ENCODE assay signal across 1 cellular context in the genomic region with DNA sequence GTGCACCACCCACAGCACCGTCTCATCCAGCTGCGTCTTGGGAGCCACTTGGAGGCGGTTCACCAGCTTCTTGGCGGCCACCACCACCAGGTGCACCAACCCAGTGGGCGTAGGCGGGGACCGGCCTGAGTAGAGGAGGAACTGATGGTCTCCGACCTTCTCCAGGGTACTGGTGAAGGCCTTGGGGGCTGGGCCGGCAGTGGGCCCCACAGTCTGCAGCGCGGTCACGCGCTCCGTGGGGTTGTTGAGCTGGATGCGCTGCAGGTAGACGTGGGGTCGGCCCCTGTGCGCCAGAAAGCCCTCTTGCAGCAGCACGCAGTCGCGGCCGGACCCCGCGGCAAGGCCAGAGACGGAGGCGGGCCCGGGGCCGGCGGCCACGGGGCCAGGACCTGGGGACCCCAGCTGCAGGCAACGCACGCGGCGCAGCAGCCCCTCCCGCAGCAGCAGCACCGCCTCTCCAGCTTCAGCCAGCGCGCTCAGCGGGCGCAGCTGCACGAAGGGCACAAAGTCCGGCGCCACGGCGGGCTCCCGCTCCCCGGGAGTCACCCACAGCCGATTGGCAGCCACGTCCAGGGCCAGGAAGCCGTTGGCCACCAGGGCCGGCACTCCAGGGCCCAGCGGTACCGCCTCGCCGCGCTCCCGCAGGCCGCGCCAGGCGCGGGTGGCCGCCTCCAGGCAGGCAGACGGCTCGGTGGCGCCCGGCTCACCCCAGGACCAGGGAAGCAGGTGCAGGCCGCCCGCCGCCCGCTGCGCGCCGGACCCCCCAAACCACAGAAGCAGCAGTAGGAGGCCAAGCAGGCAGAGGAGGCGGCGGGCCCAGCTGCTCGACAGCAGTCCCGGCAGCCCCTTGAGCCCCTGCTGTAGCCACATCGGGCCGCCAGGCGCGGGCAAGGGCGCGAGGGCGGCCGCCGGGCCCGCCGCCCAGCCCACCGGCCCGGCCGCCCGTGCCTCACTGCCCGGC.
TF ChIP-seq lines count a peak whose summit lies in the region.

No MANE protein-coding gene starts in this region.

TF ChIP-seq in HepG2, 621 proteins besides CTCF, POLR2A, EP300 and RAD21 (continued from another document and continues in another):
- TF ChIP-seq ZFY (CRISPR knock-in tag; IDR thresholded peaks at IDR 0.05) = peak; percentile 95
- TF ChIP-seq, protein P1, sequence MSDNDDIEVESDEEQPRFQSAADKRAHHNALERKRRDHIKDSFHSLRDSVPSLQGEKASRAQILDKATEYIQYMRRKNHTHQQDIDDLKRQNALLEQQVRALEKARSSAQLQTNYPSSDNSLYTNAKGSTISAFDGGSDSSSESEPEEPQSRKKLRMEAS (IDR thresholded peaks at IDR 0.05) = peak; percentile 44; the same call in 1 of the 2 replicates
- TF ChIP-seq MXD4 (CRISPR knock-in tag; IDR thresholded peaks at IDR 0.05) = peak; percentile 59; the same call in 1 of the 2 replicates
- TF ChIP-seq ZSCAN25 (CRISPR knock-in tag; IDR thresholded peaks at IDR 0.05) = 0 out of 2 replicates have a peak, but pooled peaks have one; percentile 42
- TF ChIP-seq ZNF205 (CRISPR knock-in tag; IDR thresholded peaks at IDR 0.05) = 0 out of 2 replicates have a peak, but pooled peaks have one; percentile 28
- TF ChIP-seq, protein P2, sequence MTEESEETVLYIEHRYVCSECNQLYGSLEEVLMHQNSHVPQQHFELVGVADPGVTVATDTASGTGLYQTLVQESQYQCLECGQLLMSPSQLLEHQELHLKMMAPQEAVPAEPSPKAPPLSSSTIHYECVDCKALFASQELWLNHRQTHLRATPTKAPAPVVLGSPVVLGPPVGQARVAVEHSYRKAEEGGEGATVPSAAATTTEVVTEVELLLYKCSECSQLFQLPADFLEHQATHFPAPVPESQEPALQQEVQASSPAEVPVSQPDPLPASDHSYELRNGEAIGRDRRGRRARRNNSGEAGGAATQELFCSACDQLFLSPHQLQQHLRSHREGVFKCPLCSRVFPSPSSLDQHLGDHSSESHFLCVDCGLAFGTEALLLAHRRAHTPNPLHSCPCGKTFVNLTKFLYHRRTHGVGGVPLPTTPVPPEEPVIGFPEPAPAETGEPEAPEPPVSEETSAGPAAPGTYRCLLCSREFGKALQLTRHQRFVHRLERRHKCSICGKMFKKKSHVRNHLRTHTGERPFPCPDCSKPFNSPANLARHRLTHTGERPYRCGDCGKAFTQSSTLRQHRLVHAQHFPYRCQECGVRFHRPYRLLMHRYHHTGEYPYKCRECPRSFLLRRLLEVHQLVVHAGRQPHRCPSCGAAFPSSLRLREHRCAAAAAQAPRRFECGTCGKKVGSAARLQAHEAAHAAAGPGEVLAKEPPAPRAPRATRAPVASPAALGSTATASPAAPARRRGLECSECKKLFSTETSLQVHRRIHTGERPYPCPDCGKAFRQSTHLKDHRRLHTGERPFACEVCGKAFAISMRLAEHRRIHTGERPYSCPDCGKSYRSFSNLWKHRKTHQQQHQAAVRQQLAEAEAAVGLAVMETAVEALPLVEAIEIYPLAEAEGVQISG (CRISPR knock-in tag; IDR thresholded peaks at IDR 0.05) = peak; percentile 65
- TF ChIP-seq, protein P3, sequence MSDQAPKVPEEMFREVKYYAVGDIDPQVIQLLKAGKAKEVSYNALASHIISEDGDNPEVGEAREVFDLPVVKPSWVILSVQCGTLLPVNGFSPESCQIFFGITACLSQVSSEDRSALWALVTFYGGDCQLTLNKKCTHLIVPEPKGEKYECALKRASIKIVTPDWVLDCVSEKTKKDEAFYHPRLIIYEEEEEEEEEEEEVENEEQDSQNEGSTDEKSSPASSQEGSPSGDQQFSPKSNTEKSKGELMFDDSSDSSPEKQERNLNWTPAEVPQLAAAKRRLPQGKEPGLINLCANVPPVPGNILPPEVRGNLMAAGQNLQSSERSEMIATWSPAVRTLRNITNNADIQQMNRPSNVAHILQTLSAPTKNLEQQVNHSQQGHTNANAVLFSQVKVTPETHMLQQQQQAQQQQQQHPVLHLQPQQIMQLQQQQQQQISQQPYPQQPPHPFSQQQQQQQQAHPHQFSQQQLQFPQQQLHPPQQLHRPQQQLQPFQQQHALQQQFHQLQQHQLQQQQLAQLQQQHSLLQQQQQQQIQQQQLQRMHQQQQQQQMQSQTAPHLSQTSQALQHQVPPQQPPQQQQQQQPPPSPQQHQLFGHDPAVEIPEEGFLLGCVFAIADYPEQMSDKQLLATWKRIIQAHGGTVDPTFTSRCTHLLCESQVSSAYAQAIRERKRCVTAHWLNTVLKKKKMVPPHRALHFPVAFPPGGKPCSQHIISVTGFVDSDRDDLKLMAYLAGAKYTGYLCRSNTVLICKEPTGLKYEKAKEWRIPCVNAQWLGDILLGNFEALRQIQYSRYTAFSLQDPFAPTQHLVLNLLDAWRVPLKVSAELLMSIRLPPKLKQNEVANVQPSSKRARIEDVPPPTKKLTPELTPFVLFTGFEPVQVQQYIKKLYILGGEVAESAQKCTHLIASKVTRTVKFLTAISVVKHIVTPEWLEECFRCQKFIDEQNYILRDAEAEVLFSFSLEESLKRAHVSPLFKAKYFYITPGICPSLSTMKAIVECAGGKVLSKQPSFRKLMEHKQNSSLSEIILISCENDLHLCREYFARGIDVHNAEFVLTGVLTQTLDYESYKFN (CRISPR knock-in tag; conservative IDR thresholded peaks at IDR 0.05) = 0 out of 2 replicates have a peak, but pooled peaks have one; percentile 17
- peak; percentile 68 for TF ChIP-seq ASH2L (IDR thresholded peaks at IDR 0.05; ENCODE audit: insufficient read length, low read depth, low read length)
- TF ChIP-seq, protein P4, sequence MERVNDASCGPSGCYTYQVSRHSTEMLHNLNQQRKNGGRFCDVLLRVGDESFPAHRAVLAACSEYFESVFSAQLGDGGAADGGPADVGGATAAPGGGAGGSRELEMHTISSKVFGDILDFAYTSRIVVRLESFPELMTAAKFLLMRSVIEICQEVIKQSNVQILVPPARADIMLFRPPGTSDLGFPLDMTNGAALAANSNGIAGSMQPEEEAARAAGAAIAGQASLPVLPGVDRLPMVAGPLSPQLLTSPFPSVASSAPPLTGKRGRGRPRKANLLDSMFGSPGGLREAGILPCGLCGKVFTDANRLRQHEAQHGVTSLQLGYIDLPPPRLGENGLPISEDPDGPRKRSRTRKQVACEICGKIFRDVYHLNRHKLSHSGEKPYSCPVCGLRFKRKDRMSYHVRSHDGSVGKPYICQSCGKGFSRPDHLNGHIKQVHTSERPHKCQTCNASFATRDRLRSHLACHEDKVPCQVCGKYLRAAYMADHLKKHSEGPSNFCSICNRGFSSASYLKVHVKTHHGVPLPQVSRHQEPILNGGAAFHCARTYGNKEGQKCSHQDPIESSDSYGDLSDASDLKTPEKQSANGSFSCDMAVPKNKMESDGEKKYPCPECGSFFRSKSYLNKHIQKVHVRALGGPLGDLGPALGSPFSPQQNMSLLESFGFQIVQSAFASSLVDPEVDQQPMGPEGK (CRISPR knock-in tag; IDR thresholded peaks at IDR 0.05) = peak; percentile 64; the same call in 1 of the 2 replicates
- TF ChIP-seq ZBTB43 (CRISPR knock-in tag; conservative IDR thresholded peaks at IDR 0.05) = 0 out of 2 replicates have a peak, but pooled peaks have one; percentile 51
- TF ChIP-seq, protein P5, sequence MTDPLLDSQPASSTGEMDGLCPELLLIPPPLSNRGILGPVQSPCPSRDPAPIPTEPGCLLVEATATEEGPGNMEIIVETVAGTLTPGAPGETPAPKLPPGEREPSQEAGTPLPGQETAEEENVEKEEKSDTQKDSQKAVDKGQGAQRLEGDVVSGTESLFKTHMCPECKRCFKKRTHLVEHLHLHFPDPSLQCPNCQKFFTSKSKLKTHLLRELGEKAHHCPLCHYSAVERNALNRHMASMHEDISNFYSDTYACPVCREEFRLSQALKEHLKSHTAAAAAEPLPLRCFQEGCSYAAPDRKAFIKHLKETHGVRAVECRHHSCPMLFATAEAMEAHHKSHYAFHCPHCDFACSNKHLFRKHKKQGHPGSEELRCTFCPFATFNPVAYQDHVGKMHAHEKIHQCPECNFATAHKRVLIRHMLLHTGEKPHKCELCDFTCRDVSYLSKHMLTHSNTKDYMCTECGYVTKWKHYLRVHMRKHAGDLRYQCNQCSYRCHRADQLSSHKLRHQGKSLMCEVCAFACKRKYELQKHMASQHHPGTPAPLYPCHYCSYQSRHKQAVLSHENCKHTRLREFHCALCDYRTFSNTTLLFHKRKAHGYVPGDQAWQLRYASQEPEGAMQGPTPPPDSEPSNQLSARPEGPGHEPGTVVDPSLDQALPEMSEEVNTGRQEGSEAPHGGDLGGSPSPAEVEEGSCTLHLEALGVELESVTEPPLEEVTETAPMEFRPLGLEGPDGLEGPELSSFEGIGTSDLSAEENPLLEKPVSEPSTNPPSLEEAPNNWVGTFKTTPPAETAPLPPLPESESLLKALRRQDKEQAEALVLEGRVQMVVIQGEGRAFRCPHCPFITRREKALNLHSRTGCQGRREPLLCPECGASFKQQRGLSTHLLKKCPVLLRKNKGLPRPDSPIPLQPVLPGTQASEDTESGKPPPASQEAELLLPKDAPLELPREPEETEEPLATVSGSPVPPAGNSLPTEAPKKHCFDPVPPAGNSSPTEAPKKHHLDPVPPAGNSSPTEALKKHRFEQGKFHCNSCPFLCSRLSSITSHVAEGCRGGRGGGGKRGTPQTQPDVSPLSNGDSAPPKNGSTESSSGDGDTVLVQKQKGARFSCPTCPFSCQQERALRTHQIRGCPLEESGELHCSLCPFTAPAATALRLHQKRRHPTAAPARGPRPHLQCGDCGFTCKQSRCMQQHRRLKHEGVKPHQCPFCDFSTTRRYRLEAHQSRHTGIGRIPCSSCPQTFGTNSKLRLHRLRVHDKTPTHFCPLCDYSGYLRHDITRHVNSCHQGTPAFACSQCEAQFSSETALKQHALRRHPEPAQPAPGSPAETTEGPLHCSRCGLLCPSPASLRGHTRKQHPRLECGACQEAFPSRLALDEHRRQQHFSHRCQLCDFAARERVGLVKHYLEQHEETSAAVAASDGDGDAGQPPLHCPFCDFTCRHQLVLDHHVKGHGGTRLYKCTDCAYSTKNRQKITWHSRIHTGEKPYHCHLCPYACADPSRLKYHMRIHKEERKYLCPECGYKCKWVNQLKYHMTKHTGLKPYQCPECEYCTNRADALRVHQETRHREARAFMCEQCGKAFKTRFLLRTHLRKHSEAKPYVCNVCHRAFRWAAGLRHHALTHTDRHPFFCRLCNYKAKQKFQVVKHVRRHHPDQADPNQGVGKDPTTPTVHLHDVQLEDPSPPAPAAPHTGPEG (CRISPR knock-in tag; IDR thresholded peaks at IDR 0.05) = peak; percentile 78
- TF ChIP-seq POLR2G (IDR thresholded peaks at IDR 0.05; ENCODE audit: low read depth, low read length) = peak; percentile 59
- TF ChIP-seq ZBTB10 (CRISPR knock-in tag; IDR thresholded peaks at IDR 0.05; ENCODE audit: borderline replicate concordance) = peak; percentile 32; the same call in 1 of the 2 replicates
- TF ChIP-seq MED13 (CRISPR knock-in tag; IDR thresholded peaks at IDR 0.05) = 0 out of 2 replicates have a peak, but pooled peaks have one; percentile 44
- TF ChIP-seq SOX5 (CRISPR knock-in tag; IDR thresholded peaks at IDR 0.05; ENCODE audit: borderline replicate concordance) = 0 out of 2 replicates have a peak, but pooled peaks have one; percentile 10
- TF ChIP-seq THAP11 (CRISPR knock-in tag; IDR thresholded peaks at IDR 0.05) = peak; percentile 55; the same call in 1 of the 2 replicates
- peak; percentile 54; the same call in 1 of the 2 replicates for TF ChIP-seq ZBTB2 (CRISPR knock-in tag; IDR thresholded peaks at IDR 0.05; ENCODE audit: low read depth)
- TF ChIP-seq ZNF777 (CRISPR knock-in tag; IDR thresholded peaks at IDR 0.05) = peak; percentile 79
- TF ChIP-seq SAP130 (CRISPR knock-in tag; IDR thresholded peaks at IDR 0.05; ENCODE audit: low read depth) = peak; percentile 66
- TF ChIP-seq ZNF800 (CRISPR knock-in tag; IDR thresholded peaks at IDR 0.05) = peak; percentile 85
- peak; percentile 80 for TF ChIP-seq MYC (CRISPR knock-in tag; IDR thresholded peaks at IDR 0.05; ENCODE audit: borderline replicate concordance)
- TF ChIP-seq SP4 (CRISPR knock-in tag; IDR thresholded peaks at IDR 0.05) = peak; percentile 74
